In genomic region chr2:138267161-138267901, GRCh38 we compare ENCODE assay signal across 10 cellular contexts.
DNase-seq lines count a peak whose midpoint lies in the region; ATAC-seq and TF ChIP-seq lines count a peak whose summit lies in the region.
"Had no signal": no experiment of that assay in that cellular context is flagged by ENCODE, and none has a peak within 500 bp of the region (broad histone marks: within the 10 kb centered on the region; RNA-seq: fewer than 3 reads in every experiment).

No MANE protein-coding gene starts in this region.

- WGBS in tibial nerve, 2 donors: 66 to 78% methylated on average over 4 of the region's 4 CpGs

- in situ Hi-C loops in G401 (cut with HindIII; ENCODE audit: low sequenced_read_pairs): no loop called here

- TF ChIP-seq CTCF in tibial nerve (IDR thresholded peaks at IDR 0.05): no peak

- no peaks in the 10 kb centered on the region for H3K27me3 ChIP-seq in tibial nerve

- H3K27ac Mint-ChIP-seq in stimulated activated effector memory CD8-positive, alpha-beta T cell treated with anti-CD3 and anti-CD28 coated beads, Interleukin-12 subunit alpha, Interleukin-12 subunit beta, amount 100 ng/mL, for 72 hours: no peak overlapping the region
- H3K27ac Mint-ChIP-seq: dendritic cell treated with granulocyte-macrophage colony-stimulating factor and Interleukin-4, amounts not matched to agents 40 ng/mL and 50 ng/mL, for 4 days had no signal

- DNase-seq in amniotic stem cell (lab: John Stamatoyannopoulos, UW) (peak; percentile 33), tibial nerve (ENCODE audit: low spot score in 2 of 2) (no peak), NCI-H1436 (lab: John Stamatoyannopoulos, UW) (no peak), G401 (ENCODE audit: low spot score) (no peak)
- no peak for DNase-seq in stimulated activated effector memory CD8-positive, alpha-beta T cell treated with anti-CD3 and anti-CD28 coated beads, Interleukin-12 subunit alpha, Interleukin-12 subunit beta, amount 100 ng/mL, for 72 hours (ENCODE audit: low spot score in 2 of 2)
- DNase-seq in stimulated activated CD8-positive, alpha-beta memory T cell treated with anti-CD3 and anti-CD28 coated beads, Interleukin-4, amount 100 ng/mL, for 48 hours: no peak

- H3K4me3 ChIP-seq in tibial nerve: no peak overlapping the region

- no peak overlapping the region for H3K27ac ChIP-seq in tibial nerve
- H3K27ac ChIP-seq: parathyroid adenoma had no signal

- no peak for TF ChIP-seq POLR2A in tibial nerve (IDR thresholded peaks at IDR 0.05)

- peak; percentile 71 for ATAC-seq in GM19043 (IDR thresholded peaks at IDR 0.05; ENCODE audit: low read depth, unreplicated experiment)
- peak; percentile 69 for ATAC-seq in HG02970 (IDR thresholded peaks at IDR 0.05; ENCODE audit: low FRiP score, unreplicated experiment)
- peak; percentile 45 for ATAC-seq in stimulated activated effector memory CD8-positive, alpha-beta T cell treated with anti-CD3 and anti-CD28 coated beads, Interleukin-12 subunit alpha, Interleukin-12 subunit beta, amount 100 ng/mL, for 72 hours

- TF ChIP-seq EP300 in tibial nerve (IDR thresholded peaks at IDR 0.05): no peak

- no peaks in the 10 kb centered on the region for H3K4me1 Mint-ChIP-seq in stimulated activated effector memory CD8-positive, alpha-beta T cell treated with anti-CD3 and anti-CD28 coated beads, Interleukin-12 subunit alpha, Interleukin-12 subunit beta, amount 100 ng/mL, for 72 hours

- peaks cover 0 to 12% (median 0%) of the 10 kb centered on the region in 4 donors for H3K9me3 ChIP-seq in tibial nerve

- H3K4me3 Mint-ChIP-seq in stimulated activated effector memory CD8-positive, alpha-beta T cell treated with anti-CD3 and anti-CD28 coated beads, Interleukin-12 subunit alpha, Interleukin-12 subunit beta, amount 100 ng/mL, for 72 hours: no peak overlapping the region
- H3K4me3 Mint-ChIP-seq: dendritic cell treated with granulocyte-macrophage colony-stimulating factor and Interleukin-4, amounts not matched to agents 40 ng/mL and 50 ng/mL, for 4 days had no signal

- no peaks in the 10 kb centered on the region for H3K36me3 ChIP-seq in tibial nerve

- peaks cover 16% of the 10 kb centered on the region for H3K9me3 Mint-ChIP-seq in stimulated activated effector memory CD8-positive, alpha-beta T cell treated with anti-CD3 and anti-CD28 coated beads, Interleukin-12 subunit alpha, Interleukin-12 subunit beta, amount 100 ng/mL, for 72 hours

- peaks cover 0 to 6% (median 0%) of the 10 kb centered on the region in 4 donors for H3K4me1 ChIP-seq in tibial nerve
- H3K4me1 ChIP-seq: parathyroid adenoma had no signal

- no peaks in the 10 kb centered on the region for H3K36me3 Mint-ChIP-seq in stimulated activated effector memory CD8-positive, alpha-beta T cell treated with anti-CD3 and anti-CD28 coated beads, Interleukin-12 subunit alpha, Interleukin-12 subunit beta, amount 100 ng/mL, for 72 hours
